In the genomic region with DNA sequence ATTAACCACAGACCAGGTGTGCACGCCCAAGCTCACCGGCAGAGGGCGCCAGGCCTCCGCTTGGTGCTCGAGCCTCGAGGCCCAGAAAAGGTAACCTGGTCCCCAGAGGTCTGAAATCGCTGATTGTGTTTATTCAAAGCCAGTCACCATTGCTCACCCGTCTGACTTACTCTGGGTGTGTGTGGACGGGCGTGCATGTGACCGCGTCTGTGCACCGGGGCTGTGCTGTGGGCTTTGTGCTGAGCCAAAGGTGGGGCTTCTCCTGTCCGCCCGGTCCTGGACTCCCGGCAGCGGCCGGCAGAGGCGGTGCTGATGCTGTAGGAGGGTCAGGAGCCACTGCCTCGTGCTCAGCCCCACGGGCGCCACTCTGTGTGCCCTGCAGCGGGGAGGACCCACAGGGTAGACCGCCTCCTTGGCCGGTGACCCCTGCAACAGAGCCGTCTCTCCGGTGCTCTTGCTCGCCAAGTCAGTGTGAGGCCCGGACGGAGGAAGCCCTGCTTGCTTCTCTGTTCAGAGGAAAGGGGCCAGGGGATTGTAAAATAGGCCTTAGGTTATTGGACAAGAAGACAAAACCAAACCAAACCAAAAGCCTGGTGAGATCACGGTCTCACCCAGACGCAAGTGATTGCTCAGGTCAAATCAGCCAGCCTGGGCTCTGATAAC, we compare ENCODE assay signal across 8 cellular contexts.
DNase-seq lines count a peak whose midpoint lies in the region; ATAC-seq, FAIRE-seq and TF ChIP-seq lines count a peak whose summit lies in the region.

No MANE protein-coding gene starts in this region.

- DNase-seq in EL: peak; percentile 74
- peak; percentile 75 for DNase-seq in H54 (ENCODE audit: insufficient read length, low spot score)
- no peak for DNase-seq in RWPE2 (ENCODE audit: low spot score)
- DNase-seq in activated gamma-delta T cell treated with anti-CD3 and anti-CD28 coated beads, Interleukin-2, amount 50 U/mL, for 16 hours (ENCODE audit: low read depth): peak; percentile 92
- DNase-seq in germinal center (ENCODE audit: low spot score): peak; percentile 75
- DNase-seq in superior temporal gyrus (ENCODE audit: extremely low spot score): peak; percentile 96

- H3K27me3 ChIP-seq in Loucy (ENCODE audit: insufficient read depth, low read length, poor library complexity, severe bottlenecking): no peaks in the 10 kb centered on the region
- H3K27me3 ChIP-seq in RWPE2 (ENCODE audit: insufficient read depth, poor library complexity, severe bottlenecking): no peaks in the 10 kb centered on the region
- no peaks in the 10 kb centered on the region for H3K27me3 ChIP-seq in neutrophil

- no peaks in the 10 kb centered on the region for H4K20me1 ChIP-seq in Loucy (ENCODE audit: insufficient read depth, low read length, poor library complexity, severe bottlenecking)

- H3K36me3 ChIP-seq in Loucy (ENCODE audit: insufficient read depth, low read length) (no peaks in the 10 kb centered on the region), RWPE2 (ENCODE audit: low read depth) (no peaks in the 10 kb centered on the region), neutrophil (no peaks in the 10 kb centered on the region)

- no peaks in the 10 kb centered on the region for H3K9me2 ChIP-seq in Loucy (replicated peaks; ENCODE audit: low read depth, low read length)

- no peak for TF ChIP-seq POLR2A in H54 (IDR thresholded peaks at IDR 0.05; ENCODE audit: low read depth, low read length)

- H3K9me3 ChIP-seq in Loucy (ENCODE audit: insufficient read depth, low read depth, low read length): no peaks in the 10 kb centered on the region
- no peaks in the 10 kb centered on the region for H3K9me3 ChIP-seq in RWPE2 (ENCODE audit: severe bottlenecking)
- no peaks in the 10 kb centered on the region for H3K9me3 ChIP-seq in neutrophil

- ATAC-seq in RWPE2 (ENCODE audit: low read depth): peak; percentile 78

- H3K4me3 ChIP-seq in Loucy (ENCODE audit: low read length, poor library complexity, severe bottlenecking) (peak overlapping the region; percentile 24), RWPE2 (ENCODE audit: severe bottlenecking) (no peak overlapping the region), neutrophil (ENCODE audit: low read depth in 1 of 2, low read length in 1 of 2) (peak overlapping the region; percentile 81 to 86)

- TF ChIP-seq CTCF in Loucy (conservative IDR thresholded peaks at IDR 0.05; ENCODE audit: low read length) (peak; percentile 99), RWPE2 (IDR thresholded peaks at IDR 0.05; ENCODE audit: poor library complexity, severe bottlenecking) (peak; percentile 96), neutrophil (IDR thresholded peaks at IDR 0.05) (peak; percentile 99)

- H3K9ac ChIP-seq in Loucy (ENCODE audit: low read depth, low read length, poor library complexity, severe bottlenecking): peak overlapping the region; percentile 31

- H3K27ac ChIP-seq in RWPE2 (ENCODE audit: poor library complexity, severe bottlenecking): no peak overlapping the region
- H3K27ac ChIP-seq in neutrophil: peak overlapping the region; percentile 98

- H3K4me1 ChIP-seq in Loucy (ENCODE audit: insufficient read depth, low read length, poor library complexity, severe bottlenecking): peaks cover 44% of the 10 kb centered on the region
- H3K4me1 ChIP-seq in RWPE2 (ENCODE audit: insufficient read depth, poor library complexity, severe bottlenecking): no peaks in the 10 kb centered on the region
- peaks cover 79 to 85% of the 10 kb centered on the region in 2 experiments for H3K4me1 ChIP-seq in neutrophil (ENCODE audit: control insufficient read depth in 1 of 2, insufficient read depth in 1 of 2, low read depth in 1 of 2, low read length in 1 of 2)

- no peaks in the 10 kb centered on the region for H3F3A ChIP-seq in Loucy (ENCODE audit: low read depth)

- no peak for FAIRE-seq in H54 (lab: Jason Lieb, UNC)

- H3K79me2 ChIP-seq in Loucy (ENCODE audit: insufficient read depth, low read length): no peaks in the 10 kb centered on the region

- peak overlapping the region; percentile 52 for H3K4me2 ChIP-seq in Loucy (ENCODE audit: low read depth, low read length, poor library complexity, severe bottlenecking)

- no peak overlapping the region for H2AFZ ChIP-seq in Loucy (ENCODE audit: low read length)
